ENCODE assay signal across 22 cellular contexts in genomic region chr10:17113346-17113745, GRCh38. TPM values are rescaled to one million over a fixed set of nuclear protein-coding genes. Genes with fewer than 3 reads are reported as not detected.
A peak's percentile ranks its signal among the peaks of the same experiment; 100 is the strongest.
DNase-seq lines count a peak whose midpoint lies in the region; ATAC-seq, FAIRE-seq and TF ChIP-seq lines count a peak whose summit lies in the region.
"Had no signal": no experiment of that assay in that cellular context is flagged by ENCODE, and none has a peak within 500 bp of the region (broad histone marks: within the 10 kb centered on the region; RNA-seq: fewer than 3 reads in every experiment).

No MANE protein-coding gene starts in this region.

- TF ChIP-seq CTCF in BE2C (IDR thresholded peaks at IDR 0.05; ENCODE audit: low read depth, low read length) (no peak), RWPE2 (IDR thresholded peaks at IDR 0.05; ENCODE audit: poor library complexity, severe bottlenecking) (no peak), GM13977 (IDR thresholded peaks at IDR 0.05; ENCODE audit: extremely low read depth, insufficient read depth, missing control alignments) (no peak)

- in situ Hi-C loops in GM13977 (cut with MboI; ENCODE audit: low pct_unique_long_range_greater_than_20kb, low sequenced_read_pairs, unreplicated experiment), result no loop called here

- H3K4me1 ChIP-seq in BE2C (no peaks in the 10 kb centered on the region; the same call in 1 of the 2 replicates), RWPE2 (ENCODE audit: insufficient read depth, poor library complexity, severe bottlenecking) (peaks cover 20% of the 10 kb centered on the region)
- H3K4me1 ChIP-seq: BLaER1 treated with 17β-estradiol and CSF1 and Interleukin-3, amounts not matched to agents 10 nM and 100 nM had no signal

- H3K27ac ChIP-seq in RWPE2 (ENCODE audit: poor library complexity, severe bottlenecking), result no peak overlapping the region
- H3K27ac ChIP-seq: BLaER1 treated with 17β-estradiol and CSF1 and Interleukin-3, amounts not matched to agents 10 nM and 100 nM; HL-60; Peyer's patch; SJCRH30 had no signal

- DNase-seq in BE2C, result peak; percentile 45
- peak; percentile 38 for DNase-seq in H54 (ENCODE audit: insufficient read length, low spot score)
- DNase-seq in RWPE2 (ENCODE audit: low spot score), result no peak
- peak; percentile 42 for DNase-seq in fibroblast of peridontal ligament (ENCODE audit: extremely low read depth)
- no peak for DNase-seq in cerebellar cortex (ENCODE audit: low spot score)
- no peak for DNase-seq in cortex of kidney (lab: John Stamatoyannopoulos, UW)
- no peak for DNase-seq in kidney tubule cell (ENCODE audit: low spot score)
- DNase-seq in GM13977 (ENCODE audit: low spot score), result no peak
- DNase-seq: 8988T, DMS153, KBM-7, MM.1S, NCI-H1105, NCI-H1694 treated with DMSO at 0.1 percent for 48 hours, NCI-H446 treated with DMSO at 0.1 percent for 48 hours, NCI-H774 had no signal

- no peaks in the 10 kb centered on the region for H3K27me3 ChIP-seq in BE2C
- no peaks in the 10 kb centered on the region for H3K27me3 ChIP-seq in RWPE2 (ENCODE audit: insufficient read depth, poor library complexity, severe bottlenecking)
- H3K27me3 ChIP-seq: BLaER1 treated with 17β-estradiol and CSF1 and Interleukin-3, amounts not matched to agents 10 nM and 100 nM; Peyer's patch; SJCRH30 had no signal

- H3K4me3 ChIP-seq in BE2C (ENCODE audit: low read depth, low read length), result no peak overlapping the region
- no peak overlapping the region for H3K4me3 ChIP-seq in RWPE2 (ENCODE audit: severe bottlenecking)
- H3K4me3 ChIP-seq: BLaER1 treated with 17β-estradiol and CSF1 and Interleukin-3, amounts not matched to agents 10 nM and 100 nM; GM23338; Peyer's patch; SJCRH30 had no signal

- peak; percentile 43; the same call in 1 of the 3 replicates for ATAC-seq in RWPE2 (ENCODE audit: low read depth)
- ATAC-seq: GM23338 had no signal

- H3K36me3 ChIP-seq in BE2C (no peaks in the 10 kb centered on the region), RWPE2 (ENCODE audit: low read depth) (no peaks in the 10 kb centered on the region)
- H3K36me3 ChIP-seq: BLaER1 treated with 17β-estradiol and CSF1 and Interleukin-3, amounts not matched to agents 10 nM and 100 nM; SJCRH30 had no signal

- no peak for TF ChIP-seq POLR2A in H54 (IDR thresholded peaks at IDR 0.05; ENCODE audit: low read depth, low read length)

- peak; percentile 52 for FAIRE-seq in H54 (lab: Jason Lieb, UNC)
- FAIRE-seq: GM12891 had no signal

- no peaks in the 10 kb centered on the region for H3K9me3 ChIP-seq in BE2C
- no peaks in the 10 kb centered on the region for H3K9me3 ChIP-seq in RWPE2 (ENCODE audit: severe bottlenecking)
- H3K9me3 ChIP-seq: BLaER1 treated with 17β-estradiol and CSF1 and Interleukin-3, amounts not matched to agents 10 nM and 100 nM; Peyer's patch; SJCRH30 had no signal

RNA-seq across cellular contexts. Expression of gene CUBN, which starts 16.3 kb away (rescaled TPM):
- polyA plus RNA-seq in BE2C (2012; ENCODE audit: insufficient read depth, insufficient read length, low read depth), result 1.7 TPM

Comparison
In these comparisons a context has a peak if more than half of its experiments do, and no peak if none do; other contexts are left out.
1. DNase-seq: peak in BE2C (single experiment), H54 (single experiment) and fibroblast of peridontal ligament (single experiment); none in RWPE2 (single experiment), cerebellar cortex (single experiment), cortex of kidney (single experiment), kidney tubule cell (single experiment) and GM13977 (single experiment).